In the genomic region with DNA sequence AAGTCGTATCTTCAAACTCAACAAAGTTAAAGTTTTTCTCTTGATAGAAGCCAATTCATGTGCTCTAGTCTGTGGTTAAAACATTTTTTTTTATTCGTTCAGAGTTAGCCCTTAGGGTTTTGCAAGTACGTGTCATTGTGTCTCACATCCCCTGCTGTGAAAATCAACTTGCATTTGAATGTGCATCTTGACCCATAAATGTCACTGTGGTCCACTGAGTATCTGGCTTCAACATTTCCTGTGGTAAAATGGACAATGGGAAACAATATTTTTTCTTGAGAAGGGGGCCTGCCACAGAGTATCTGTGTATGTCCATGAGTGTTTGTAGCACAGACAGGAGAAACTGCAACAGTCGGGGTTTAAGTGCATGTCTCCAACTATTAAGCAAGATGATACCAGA, we compare ENCODE assay signal across 1 cellular context.
TF ChIP-seq lines count a peak whose summit lies in the region.

No MANE protein-coding gene starts in this region.

TF ChIP-seq in WTC11, 78 proteins besides CTCF, POLR2A, EP300 and RAD21 (continued from another document):
- TF ChIP-seq ZNF121 (CRISPR knock-in tag; IDR thresholded peaks at IDR 0.05), result no peak
